ENCODE assay signal across 1 cellular context in genomic region chr14:94000986-94001385, GRCh38.
TF ChIP-seq lines count a peak whose summit lies in the region.

No MANE protein-coding gene starts in this region.

TF ChIP-seq in GM12878, 131 proteins besides CTCF, POLR2A, EP300 and RAD21:
- TF ChIP-seq TCF7 (IDR thresholded peaks at IDR 0.05; ENCODE audit: borderline replicate concordance) (no peak), BMI1 (IDR thresholded peaks at IDR 0.05; ENCODE audit: borderline replicate concordance) (no peak), TAF1 (IDR thresholded peaks at IDR 0.05; ENCODE audit: borderline replicate concordance, low read depth, low read length) (no peak), ZBTB11 (CRISPR knock-in tag; IDR thresholded peaks at IDR 0.05) (no peak), NFXL1 (IDR thresholded peaks at IDR 0.05; ENCODE audit: borderline replicate concordance) (no peak), TARDBP (IDR thresholded peaks at IDR 0.05; ENCODE audit: borderline replicate concordance) (no peak), ZNF207 (IDR thresholded peaks at IDR 0.05; ENCODE audit: borderline replicate concordance) (no peak), IRF4 (IDR thresholded peaks at IDR 0.05; ENCODE audit: low read depth, low read length) (no peak), CEBPB (IDR thresholded peaks at IDR 0.05; ENCODE audit: borderline replicate concordance in 1 of 2, low read depth in 2 of 2, low read length in 2 of 2) (no peak), MTA2 (IDR thresholded peaks at IDR 0.05; ENCODE audit: low read depth) (no peak), ZNF687 (IDR thresholded peaks at IDR 0.05) (no peak), SREBF1 (IDR thresholded peaks at IDR 0.05; ENCODE audit: low read length) (no peak), NRF1 (conservative IDR thresholded peaks at IDR 0.05; ENCODE audit: low read depth, low read length) (no peak)
- TF ChIP-seq, protein P1, sequence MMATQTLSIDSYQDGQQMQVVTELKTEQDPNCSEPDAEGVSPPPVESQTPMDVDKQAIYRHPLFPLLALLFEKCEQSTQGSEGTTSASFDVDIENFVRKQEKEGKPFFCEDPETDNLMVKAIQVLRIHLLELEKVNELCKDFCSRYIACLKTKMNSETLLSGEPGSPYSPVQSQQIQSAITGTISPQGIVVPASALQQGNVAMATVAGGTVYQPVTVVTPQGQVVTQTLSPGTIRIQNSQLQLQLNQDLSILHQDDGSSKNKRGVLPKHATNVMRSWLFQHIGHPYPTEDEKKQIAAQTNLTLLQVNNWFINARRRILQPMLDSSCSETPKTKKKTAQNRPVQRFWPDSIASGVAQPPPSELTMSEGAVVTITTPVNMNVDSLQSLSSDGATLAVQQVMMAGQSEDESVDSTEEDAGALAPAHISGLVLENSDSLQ (IDR thresholded peaks at IDR 0.05), result no peak
- TF ChIP-seq, protein P2, sequence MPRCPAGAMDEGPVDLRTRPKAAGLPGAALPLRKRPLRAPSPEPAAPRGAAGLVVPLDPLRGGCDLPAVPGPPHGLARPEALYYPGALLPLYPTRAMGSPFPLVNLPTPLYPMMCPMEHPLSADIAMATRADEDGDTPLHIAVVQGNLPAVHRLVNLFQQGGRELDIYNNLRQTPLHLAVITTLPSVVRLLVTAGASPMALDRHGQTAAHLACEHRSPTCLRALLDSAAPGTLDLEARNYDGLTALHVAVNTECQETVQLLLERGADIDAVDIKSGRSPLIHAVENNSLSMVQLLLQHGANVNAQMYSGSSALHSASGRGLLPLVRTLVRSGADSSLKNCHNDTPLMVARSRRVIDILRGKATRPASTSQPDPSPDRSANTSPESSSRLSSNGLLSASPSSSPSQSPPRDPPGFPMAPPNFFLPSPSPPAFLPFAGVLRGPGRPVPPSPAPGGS (IDR thresholded peaks at IDR 0.05; ENCODE audit: borderline replicate concordance, insufficient read depth, low read depth, low read length, poor library complexity, severe bottlenecking), result no peak
